ENCODE assay signal across 5 cellular contexts in genomic region chr7:122867471-122867980, GRCh38.
"Had no signal": no experiment of that assay in that cellular context is flagged by ENCODE, and none has a peak within 500 bp of the region (broad histone marks: within the 10 kb centered on the region; RNA-seq: fewer than 3 reads in every experiment).

No MANE protein-coding gene starts in this region.

- H3K4me3 Mint-ChIP-seq: GM23338, H9 had no signal

- ATAC-seq: GM23338, K562 had no signal

- DNase-seq: H9, HCEC 1CT, IMR-90 had no signal

- H3K4me3 ChIP-seq: GM23338, K562 had no signal

- H3K27ac Mint-ChIP-seq: GM23338, H9 had no signal
